Comparison of ENCODE assay signal across 9 cellular contexts in genomic region chr3:159929181-159929893, GRCh38. TPM values are rescaled to one million over a fixed set of nuclear protein-coding genes. Genes with fewer than 3 reads are reported as not detected.
DNase-seq lines count a peak whose midpoint lies in the region; ATAC-seq and TF ChIP-seq lines count a peak whose summit lies in the region.
"Had no signal": no experiment of that assay in that cellular context is flagged by ENCODE, and none has a peak within 500 bp of the region (broad histone marks: within the 10 kb centered on the region; RNA-seq: fewer than 3 reads in every experiment).

No MANE protein-coding gene starts in this region.

- H3K27me3 ChIP-seq in GM23338 (ENCODE audit: insufficient read depth): no peaks in the 10 kb centered on the region
- no peaks in the 10 kb centered on the region for H3K27me3 ChIP-seq in Loucy (ENCODE audit: insufficient read depth, low read length, poor library complexity, severe bottlenecking)

- H3K4me3 ChIP-seq in GM23338 (no peak overlapping the region), Loucy (ENCODE audit: low read length, poor library complexity, severe bottlenecking) (peak overlapping the region; percentile 51)

- no peak overlapping the region for H3K4me3 Mint-ChIP-seq in GM23338
- H3K4me3 Mint-ChIP-seq: CD4-positive, CD25-positive, alpha-beta regulatory T cell had no signal

- peaks cover 13% of the 10 kb centered on the region for H3K36me3 Mint-ChIP-seq in GM23338 (ENCODE audit: low read depth)
- H3K36me3 Mint-ChIP-seq: CD4-positive, CD25-positive, alpha-beta regulatory T cell had no signal

- H3K4me2 ChIP-seq in GM23338 (no peak overlapping the region), Loucy (ENCODE audit: low read depth, low read length, poor library complexity, severe bottlenecking) (peak overlapping the region; percentile 58)

- no peak overlapping the region for H3K27ac Mint-ChIP-seq in GM23338
- H3K27ac Mint-ChIP-seq: CD4-positive, CD25-positive, alpha-beta regulatory T cell had no signal

- DNase-seq in NCI-H2196 (lab: John Stamatoyannopoulos, UW; ENCODE audit: unreplicated experiment) (peak; percentile 32), NCI-H2196 treated with DMSO at 0.1 percent for 48 hours (lab: John Stamatoyannopoulos, UW; ENCODE audit: unreplicated experiment) (no peak), GM23338 (ENCODE audit: low spot score) (peak; percentile 7), brain pericyte (ENCODE audit: low read depth, low spot score) (peak; percentile 70), lung microvascular endothelial cell (ENCODE audit: low read depth in 2 of 2) (peak; percentile 90 to 97), NCI-H146 treated with DMSO at 0.1 percent for 48 hours (lab: John Stamatoyannopoulos, UW; ENCODE audit: unreplicated experiment) (no peak), NCI-H2081 treated with DMSO at 0.1 percent for 48 hours (lab: John Stamatoyannopoulos, UW) (no peak)
- DNase-seq: CD4-positive, CD25-positive, alpha-beta regulatory T cell had no signal

- 0 out of 2 replicates have a peak, but pooled peaks cover 8% of the 10 kb centered on the region for H3K9me2 ChIP-seq in GM23338 (ENCODE audit: insufficient read depth)
- no peaks in the 10 kb centered on the region for H3K9me2 ChIP-seq in Loucy (replicated peaks; ENCODE audit: low read depth, low read length)

- H3K79me2 ChIP-seq in GM23338 (replicated peaks; ENCODE audit: insufficient read depth): no peaks in the 10 kb centered on the region
- H3K79me2 ChIP-seq in Loucy (ENCODE audit: insufficient read depth, low read length): no peaks in the 10 kb centered on the region

- ATAC-seq in GM23338: peak; percentile 45; the same call in 2 of the 3 replicates

- H3K36me3 ChIP-seq in GM23338 (ENCODE audit: insufficient read depth) (no peaks in the 10 kb centered on the region), Loucy (ENCODE audit: insufficient read depth, low read length) (no peaks in the 10 kb centered on the region)

- peak; percentile 23 to 34; a peak in 3 of 4 replicates for TF ChIP-seq CTCF in GM23338 (conservative IDR thresholded peaks at IDR 0.05; ENCODE audit: low read depth in 2 of 2)
- peak; percentile 33 for TF ChIP-seq CTCF in Loucy (conservative IDR thresholded peaks at IDR 0.05; ENCODE audit: low read length)

- H4K20me1 ChIP-seq in GM23338 (replicated peaks; ENCODE audit: insufficient read depth): no peaks in the 10 kb centered on the region
- no peaks in the 10 kb centered on the region for H4K20me1 ChIP-seq in Loucy (ENCODE audit: insufficient read depth, low read length, poor library complexity, severe bottlenecking)

- peaks cover 23% of the 10 kb centered on the region for H3K9me3 Mint-ChIP-seq in GM23338

- peaks cover 3% of the 10 kb centered on the region for H3K27me3 Mint-ChIP-seq in GM23338 (ENCODE audit: insufficient read depth, low read depth, poor library complexity)

- H3K9ac ChIP-seq in Loucy (ENCODE audit: low read depth, low read length, poor library complexity, severe bottlenecking): no peak overlapping the region

- peaks cover 4% of the 10 kb centered on the region; the same call in 1 of the 2 replicates for H3K9me3 ChIP-seq in Loucy (ENCODE audit: insufficient read depth, low read depth, low read length)

- H3K4me1 ChIP-seq in GM23338 (ENCODE audit: insufficient read depth) (no peaks in the 10 kb centered on the region), Loucy (ENCODE audit: insufficient read depth, low read length, poor library complexity, severe bottlenecking) (peaks cover 6% of the 10 kb centered on the region)

- no peaks in the 10 kb centered on the region for H3F3A ChIP-seq in GM23338 (replicated peaks; ENCODE audit: low read depth)
- no peaks in the 10 kb centered on the region for H3F3A ChIP-seq in Loucy (ENCODE audit: low read depth)

- H2AFZ ChIP-seq in GM23338 (peak overlapping the region; percentile 66; the same call in 1 of the 2 replicates), Loucy (ENCODE audit: low read length) (peak overlapping the region; percentile 99)

- H3K27ac ChIP-seq in GM23338 (ENCODE audit: low read depth): no peak overlapping the region

- H3K4me1 Mint-ChIP-seq in GM23338: no peaks in the 10 kb centered on the region; the same call in 2 of the 3 replicates
- H3K4me1 Mint-ChIP-seq: CD4-positive, CD25-positive, alpha-beta regulatory T cell had no signal

TF ChIP-seq in GM23338, 12 proteins besides CTCF, POLR2A, EP300 and RAD21 (continues in another document):
- no peak for TF ChIP-seq NANOG (IDR thresholded peaks at IDR 0.05; ENCODE audit: borderline replicate concordance)
- TF ChIP-seq STAT1 (IDR thresholded peaks at IDR 0.05; ENCODE audit: unreplicated experiment): no peak
- TF ChIP-seq EZH2phosphoT487 (IDR thresholded peaks at IDR 0.05; ENCODE audit: unreplicated experiment): no peak
- TF ChIP-seq CREB1 (CRISPR knock-in tag; IDR thresholded peaks at IDR 0.05; ENCODE audit: low read depth): no peak
- no peak for TF ChIP-seq ZNF331 (CRISPR knock-in tag; IDR thresholded peaks at IDR 0.05; ENCODE audit: low read depth)
- no peak for TF ChIP-seq EZH2 (IDR thresholded peaks at IDR 0.05; ENCODE audit: low read depth, unreplicated experiment)
- no peak for TF ChIP-seq REST (IDR thresholded peaks at IDR 0.05; ENCODE audit: unreplicated experiment)

RNA-seq across cellular contexts. Expression of gene IL12A, which starts 59.3 kb away (rescaled TPM):
- total RNA-seq in GM23338 (2014; rRNA removed; shearing (Covaris generic)): 0.31 and 0.69 TPM in 2 replicates
- polyA plus RNA-seq in GM23338 (2016; fragmentation: Nextera tagmentation; extraction: Ambion mirVana): 1.3 and 1.7 TPM in 2 replicates
- total RNA-seq in lung microvascular endothelial cell: under 0.01 and 0.44 TPM in 2 replicates

Comparison
In these comparisons a context has a peak if more than half of its experiments do, and no peak if none do; other contexts are left out.
1. DNase-seq: peak in NCI-H2196 (single experiment), GM23338 (single experiment), brain pericyte (single experiment) and lung microvascular endothelial cell (2 of 2); none in NCI-H2196 treated with DMSO at 0.1 percent for 48 hours (single experiment), NCI-H146 treated with DMSO at 0.1 percent for 48 hours (single experiment) and NCI-H2081 treated with DMSO at 0.1 percent for 48 hours (single experiment).